In the genomic region with DNA sequence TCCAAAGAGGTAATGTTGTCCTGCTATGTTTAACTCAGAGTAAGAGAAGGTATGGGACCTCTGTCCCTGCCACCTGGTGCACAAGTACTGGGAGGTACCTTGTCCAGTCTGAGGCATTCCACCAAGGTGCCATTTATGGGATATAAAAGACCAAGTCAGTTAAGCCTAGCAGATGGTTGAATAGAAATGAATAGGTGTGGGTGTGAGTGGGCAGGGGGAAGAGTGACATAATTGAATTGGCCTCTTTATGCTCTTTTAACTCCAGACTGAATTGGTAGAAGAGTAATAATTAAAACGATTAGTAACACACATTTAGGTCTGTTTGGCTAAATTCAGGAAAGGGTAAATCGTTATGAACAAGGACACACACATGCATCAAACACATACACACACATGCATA, we compare ENCODE assay signal across 1 cellular context.
TF ChIP-seq lines count a peak whose summit lies in the region.

No MANE protein-coding gene starts in this region.

TF ChIP-seq in GM12878, 131 proteins besides CTCF, POLR2A, EP300 and RAD21 (continued from another document):
- TF ChIP-seq IRF4 (IDR thresholded peaks at IDR 0.05; ENCODE audit: low read depth, low read length), result no peak
